In the genomic region with DNA sequence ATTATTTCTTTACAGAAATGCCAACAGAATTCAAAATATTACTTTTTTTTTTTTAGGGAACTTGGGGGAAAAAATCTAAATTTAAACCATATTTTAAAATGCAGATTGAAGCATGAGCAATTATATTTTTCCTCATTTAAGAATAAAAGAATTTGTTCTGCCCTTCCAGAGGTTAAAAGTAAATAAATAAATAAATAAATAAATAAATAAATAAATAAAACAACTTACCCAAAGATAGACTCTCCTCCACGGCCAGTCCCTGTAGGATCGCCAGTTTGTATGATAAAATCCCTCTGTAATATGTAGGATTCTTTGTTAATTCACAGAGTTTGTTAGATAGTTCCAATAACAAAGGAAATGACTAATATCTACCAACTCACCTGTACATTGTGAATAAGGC, we compare ENCODE assay signal across 1 cellular context.
TF ChIP-seq lines count a peak whose summit lies in the region.

No MANE protein-coding gene starts in this region.

TF ChIP-seq in HEK293, 187 proteins besides CTCF, POLR2A, EP300 and RAD21 (continued from another document):
- TF ChIP-seq ZFHX2 (tag by site-specific recombination; conservative IDR thresholded peaks at IDR 0.05) (no peak), ZNF394 (tag by site-specific recombination; IDR thresholded peaks at IDR 0.05; ENCODE audit: borderline replicate concordance) (peak; percentile 93; the same call in 1 of the 2 replicates), ZNF629 (tag by site-specific recombination; IDR thresholded peaks at IDR 0.05) (peak; percentile 49), ZNF341 (tag by site-specific recombination; IDR thresholded peaks at IDR 0.05; ENCODE audit: low read depth) (0 out of 2 replicates have a peak, but pooled peaks have one; percentile 23), ZNF664 (tag by site-specific recombination; IDR thresholded peaks at IDR 0.05) (peak; percentile 65; the same call in 1 of the 2 replicates), TRIM28 (IDR thresholded peaks at IDR 0.05; ENCODE audit: borderline replicate concordance, low read length) (no peak), ZNF138 (tag by site-specific recombination; IDR thresholded peaks at IDR 0.05; ENCODE audit: borderline replicate concordance) (0 out of 2 replicates have a peak, but pooled peaks have one; percentile 67)
- TF ChIP-seq, protein P1, sequence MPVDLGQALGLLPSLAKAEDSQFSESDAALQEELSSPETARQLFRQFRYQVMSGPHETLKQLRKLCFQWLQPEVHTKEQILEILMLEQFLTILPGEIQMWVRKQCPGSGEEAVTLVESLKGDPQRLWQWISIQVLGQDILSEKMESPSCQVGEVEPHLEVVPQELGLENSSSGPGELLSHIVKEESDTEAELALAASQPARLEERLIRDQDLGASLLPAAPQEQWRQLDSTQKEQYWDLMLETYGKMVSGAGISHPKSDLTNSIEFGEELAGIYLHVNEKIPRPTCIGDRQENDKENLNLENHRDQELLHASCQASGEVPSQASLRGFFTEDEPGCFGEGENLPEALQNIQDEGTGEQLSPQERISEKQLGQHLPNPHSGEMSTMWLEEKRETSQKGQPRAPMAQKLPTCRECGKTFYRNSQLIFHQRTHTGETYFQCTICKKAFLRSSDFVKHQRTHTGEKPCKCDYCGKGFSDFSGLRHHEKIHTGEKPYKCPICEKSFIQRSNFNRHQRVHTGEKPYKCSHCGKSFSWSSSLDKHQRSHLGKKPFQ (tag by site-specific recombination; IDR thresholded peaks at IDR 0.05), result 0 out of 2 replicates have a peak, but pooled peaks have one; percentile 9
